In genomic region chr5:2888520-2889060, GRCh38 we compare ENCODE assay signal across 2 cellular contexts.
TF ChIP-seq lines count a peak whose summit lies in the region.

No MANE protein-coding gene starts in this region.

TF ChIP-seq in GM12878, 131 proteins besides CTCF, POLR2A, EP300 and RAD21:
- TF ChIP-seq BRCA1 (IDR thresholded peaks at IDR 0.05; ENCODE audit: low read depth, low read length): no peak
- TF ChIP-seq IRF3 (IDR thresholded peaks at IDR 0.05): no peak
- TF ChIP-seq FOXM1 (IDR thresholded peaks at IDR 0.05; ENCODE audit: low read depth, low read length): no peak
- TF ChIP-seq REST (IDR thresholded peaks at IDR 0.05; ENCODE audit: low read depth, low read length): no peak
- no peak for TF ChIP-seq NFXL1 (IDR thresholded peaks at IDR 0.05; ENCODE audit: borderline replicate concordance)
- no peak for TF ChIP-seq PML (IDR thresholded peaks at IDR 0.05; ENCODE audit: low read length)
- TF ChIP-seq E2F4 (IDR thresholded peaks at IDR 0.05; ENCODE audit: low read depth, low read length): no peak
- TF ChIP-seq PKNOX1 (IDR thresholded peaks at IDR 0.05): no peak
- TF ChIP-seq PBX3 (IDR thresholded peaks at IDR 0.05; ENCODE audit: insufficient replicate concordance, low read depth, low read length): no peak
- no peak for TF ChIP-seq HDGF (IDR thresholded peaks at IDR 0.05)
- TF ChIP-seq TCF3 (IDR thresholded peaks at IDR 0.05; ENCODE audit: borderline replicate concordance, insufficient read depth, low read depth, low read length): no peak
- TF ChIP-seq NFYA (IDR thresholded peaks at IDR 0.05; ENCODE audit: borderline replicate concordance, low read depth, low read length): no peak
- TF ChIP-seq RAD51 (IDR thresholded peaks at IDR 0.05): no peak
- no peak for TF ChIP-seq MTA2 (IDR thresholded peaks at IDR 0.05; ENCODE audit: low read depth)

TF ChIP-seq in H1, 55 proteins besides CTCF, POLR2A, EP300 and RAD21:
- TF ChIP-seq KDM1A (IDR thresholded peaks at IDR 0.05; ENCODE audit: borderline replicate concordance, low read length) (no peak), JUN (IDR thresholded peaks at IDR 0.05; ENCODE audit: low read depth, low read length) (no peak), SAP30 (IDR thresholded peaks at IDR 0.05; ENCODE audit: insufficient read depth, insufficient replicate concordance, low read length) (no peak), CHD7 (IDR thresholded peaks at IDR 0.05; ENCODE audit: insufficient replicate concordance, low read length) (no peak), CTBP2 (IDR thresholded peaks at IDR 0.05; ENCODE audit: borderline replicate concordance, insufficient read depth, insufficient read length, low read length) (no peak), RNF2 (IDR thresholded peaks at IDR 0.05; ENCODE audit: borderline replicate concordance, low read depth, low read length, missing control alignments, poor library complexity, severe bottlenecking) (no peak), ATF2 (IDR thresholded peaks at IDR 0.05; ENCODE audit: low read length) (no peak), SIN3A (conservative IDR thresholded peaks at IDR 0.05 in 1 of 2, IDR thresholded peaks at IDR 0.05 in 1 of 2; ENCODE audit: low read depth in 1 of 2, low read length in 2 of 2) (no peak), CREB1 (IDR thresholded peaks at IDR 0.05) (no peak), SP4 (IDR thresholded peaks at IDR 0.05; ENCODE audit: low read length) (no peak), NRF1 (IDR thresholded peaks at IDR 0.05; ENCODE audit: low read depth, low read length) (no peak), GABPA (IDR thresholded peaks at IDR 0.05; ENCODE audit: borderline replicate concordance, insufficient read depth, low read length) (no peak), RFX5 (IDR thresholded peaks at IDR 0.05; ENCODE audit: borderline replicate concordance, low read depth, low read length) (no peak), BACH1 (IDR thresholded peaks at IDR 0.05; ENCODE audit: low read length) (no peak), KDM5A (IDR thresholded peaks at IDR 0.05; ENCODE audit: low read length) (no peak), BCL11A (IDR thresholded peaks at IDR 0.05; ENCODE audit: low read depth in 2 of 2, low read length in 2 of 2) (no peak), ATF3 (IDR thresholded peaks at IDR 0.05; ENCODE audit: insufficient read depth, low read depth, low read length) (no peak), TEAD4 (IDR thresholded peaks at IDR 0.05; ENCODE audit: low read depth, low read length) (no peak), E2F6 (IDR thresholded peaks at IDR 0.05) (no peak), ASH2L (IDR thresholded peaks at IDR 0.05; ENCODE audit: low read length) (no peak)
